7 cellular contexts compared by ENCODE assay signal in genomic region chr16:1494129-1494640, GRCh38. TPM values are rescaled to one million over a fixed set of nuclear protein-coding genes. Genes with fewer than 3 reads are reported as not detected.
A peak's percentile ranks its signal among the peaks of the same experiment; 100 is the strongest.
DNase-seq lines count a peak whose midpoint lies in the region; ATAC-seq and TF ChIP-seq lines count a peak whose summit lies in the region.

No MANE protein-coding gene starts in this region.

- H3K4me3 Mint-ChIP-seq in MCF 10A (ENCODE audit: unreplicated experiment): peak overlapping the region; percentile 78

- CTCF ChIA-PET in MCF 10A (lab: Yijun Ruan, JAX): interaction anchor here (0.6 kb wide), 1 partner anchor 288 kb away, joined by 3 read pairs; the partner anchor contains the start of genes NUBP2 and SPSB3

- BruUV-seq in MCF 10A (replicated peaks; lab: Mats Ljungman, UMichigan): TSS peak; percentile 32

- no peak for ATAC-seq in GM18520 (IDR thresholded peaks at IDR 0.05; ENCODE audit: unreplicated experiment)

- H3K27ac ChIP-seq in substantia nigra (ENCODE audit: low read depth, low read length, poor library complexity, severe bottlenecking): peak overlapping the region; percentile 88

- H3K27me3 Mint-ChIP-seq in MCF 10A (ENCODE audit: insufficient read depth, unreplicated experiment): no peaks in the 10 kb centered on the region

- H3K4me1 Mint-ChIP-seq in MCF 10A (ENCODE audit: insufficient read depth, unreplicated experiment): no peaks in the 10 kb centered on the region

- intact Hi-C loops in MCF 10A (cut with micrococcal nuclease): no loop called here

- DNase-seq in GM04504 (ENCODE audit: low read depth) (peak; percentile 56), M059J (ENCODE audit: low read depth) (peak; percentile 17), MCF 10A (ENCODE audit: unreplicated experiment) (peak; percentile 61), kidney glomerular epithelial cell (lab: John Stamatoyannopoulos, UW) (peak; percentile 5), substantia nigra (lab: John Stamatoyannopoulos, UW) (peak in 1 of 49 donors; percentile 32), OCI-M2 (lab: John Stamatoyannopoulos, UW; ENCODE audit: unreplicated experiment) (no peak)

- peaks cover 7% of the 10 kb centered on the region for H3K36me3 Mint-ChIP-seq in MCF 10A (ENCODE audit: insufficient read depth, unreplicated experiment)

- no peak overlapping the region for H3K27ac Mint-ChIP-seq in MCF 10A (ENCODE audit: low read depth, unreplicated experiment)

- POLR2A ChIA-PET in MCF 10A (lab: Yijun Ruan, JAX): interaction anchor here (0.6 to 2.2 kb wide), 5 partner anchors 65 to 184 kb away, joined by 3 to 10 read pairs (median 4); partner anchors contain the start of genes IFT140, JPT2 and UQCC4

- peak; percentile 45 for TF ChIP-seq CTCF in MCF 10A (IDR thresholded peaks at IDR 0.05; ENCODE audit: unreplicated experiment)

- no peaks in the 10 kb centered on the region for H3K9me3 Mint-ChIP-seq in MCF 10A (ENCODE audit: unreplicated experiment)

RNA-seq across cellular contexts. Expression of gene TELO2, which starts 1.0 kb away (rescaled TPM):
- 15.1 and 16.6 TPM in 2 replicates for total RNA-seq in M059J (2014; rRNA removed; shearing (Covaris generic))
- total RNA-seq in MCF 10A (2022): 27.7 and 31.3 TPM in 2 replicates

RNA-seq across cellular contexts. Expression of gene PTX4, which starts 5.4 kb away (rescaled TPM):
- not detected in 2 replicates for total RNA-seq in M059J (2014; rRNA removed; shearing (Covaris generic))
- not detected in 2 replicates for total RNA-seq in MCF 10A (2022)

RNA-seq across cellular contexts. Expression of gene CLCN7, which starts 19.4 kb away (rescaled TPM):
- 44.0 and 84.0 TPM in 2 replicates for total RNA-seq in M059J (2014; rRNA removed; shearing (Covaris generic))
- 60.0 and 69.5 TPM in 2 replicates for total RNA-seq in MCF 10A (2022)

RNA-seq across cellular contexts. Expression of gene TMEM204, which starts 39.3 kb away (rescaled TPM):
- total RNA-seq in M059J (2014; rRNA removed; shearing (Covaris generic)): not detected in 2 replicates
- total RNA-seq in MCF 10A (2022): not detected in 2 replicates

RNA-seq across cellular contexts. Expression of gene CCDC154, which starts 49.8 kb away (rescaled TPM):
- total RNA-seq in M059J (2014; rRNA removed; shearing (Covaris generic)): 0.05 TPM in 1 of 2 replicates, not detected in the other
- total RNA-seq in MCF 10A (2022): 0.28 and 1.2 TPM in 2 replicates
